1 cellular context compared by ENCODE assay signal in the genomic region with DNA sequence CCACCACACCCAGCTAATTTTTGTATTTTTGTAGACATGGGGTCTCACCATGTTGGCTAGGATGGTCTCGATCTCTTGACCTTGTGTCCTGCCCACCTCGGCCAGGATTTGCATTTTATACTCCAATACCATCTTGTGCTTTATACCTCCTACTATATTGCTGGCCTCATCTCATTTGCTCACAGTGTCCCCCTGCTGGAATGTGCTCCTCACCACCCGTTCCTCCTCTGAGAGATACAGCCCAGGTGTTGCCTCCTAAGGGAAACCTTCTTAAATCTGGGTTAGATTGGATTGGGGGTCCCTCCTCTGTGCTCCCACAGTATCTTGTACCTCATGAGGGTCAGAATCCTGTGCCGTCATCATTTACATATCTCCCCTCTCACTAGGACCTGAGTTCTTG.
TF ChIP-seq lines count a peak whose summit lies in the region.

No MANE protein-coding gene starts in this region.

TF ChIP-seq in WTC11, 78 proteins besides CTCF, POLR2A, EP300 and RAD21 (continued from another document):
- TF ChIP-seq ZNF425 (CRISPR knock-in tag; conservative IDR thresholded peaks at IDR 0.05) (no peak), AR (CRISPR knock-in tag; IDR thresholded peaks at IDR 0.05) (no peak), AFF4 (CRISPR knock-in tag; IDR thresholded peaks at IDR 0.05; ENCODE audit: borderline replicate concordance) (no peak), RORB (CRISPR knock-in tag; IDR thresholded peaks at IDR 0.05) (no peak), IRF2 (CRISPR knock-in tag; IDR thresholded peaks at IDR 0.05; ENCODE audit: borderline replicate concordance, low read depth) (no peak), KAT7 (CRISPR knock-in tag; IDR thresholded peaks at IDR 0.05; ENCODE audit: borderline replicate concordance) (no peak), MYBL2 (CRISPR knock-in tag; IDR thresholded peaks at IDR 0.05) (no peak), ZNF512 (CRISPR knock-in tag; IDR thresholded peaks at IDR 0.05; ENCODE audit: borderline replicate concordance) (no peak), ZNF423 (CRISPR knock-in tag; IDR thresholded peaks at IDR 0.05) (no peak), CBFB (CRISPR knock-in tag; IDR thresholded peaks at IDR 0.05; ENCODE audit: low read depth) (no peak), NR2C2 (CRISPR knock-in tag; IDR thresholded peaks at IDR 0.05) (no peak)
- TF ChIP-seq, protein P1, sequence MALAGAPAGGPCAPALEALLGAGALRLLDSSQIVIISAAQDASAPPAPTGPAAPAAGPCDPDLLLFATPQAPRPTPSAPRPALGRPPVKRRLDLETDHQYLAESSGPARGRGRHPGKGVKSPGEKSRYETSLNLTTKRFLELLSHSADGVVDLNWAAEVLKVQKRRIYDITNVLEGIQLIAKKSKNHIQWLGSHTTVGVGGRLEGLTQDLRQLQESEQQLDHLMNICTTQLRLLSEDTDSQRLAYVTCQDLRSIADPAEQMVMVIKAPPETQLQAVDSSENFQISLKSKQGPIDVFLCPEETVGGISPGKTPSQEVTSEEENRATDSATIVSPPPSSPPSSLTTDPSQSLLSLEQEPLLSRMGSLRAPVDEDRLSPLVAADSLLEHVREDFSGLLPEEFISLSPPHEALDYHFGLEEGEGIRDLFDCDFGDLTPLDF (CRISPR knock-in tag; IDR thresholded peaks at IDR 0.05) = no peak
- TF ChIP-seq, protein P2, sequence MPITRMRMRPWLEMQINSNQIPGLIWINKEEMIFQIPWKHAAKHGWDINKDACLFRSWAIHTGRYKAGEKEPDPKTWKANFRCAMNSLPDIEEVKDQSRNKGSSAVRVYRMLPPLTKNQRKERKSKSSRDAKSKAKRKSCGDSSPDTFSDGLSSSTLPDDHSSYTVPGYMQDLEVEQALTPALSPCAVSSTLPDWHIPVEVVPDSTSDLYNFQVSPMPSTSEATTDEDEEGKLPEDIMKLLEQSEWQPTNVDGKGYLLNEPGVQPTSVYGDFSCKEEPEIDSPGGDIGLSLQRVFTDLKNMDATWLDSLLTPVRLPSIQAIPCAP (CRISPR knock-in tag; IDR thresholded peaks at IDR 0.05) = no peak
- TF ChIP-seq, protein P3, sequence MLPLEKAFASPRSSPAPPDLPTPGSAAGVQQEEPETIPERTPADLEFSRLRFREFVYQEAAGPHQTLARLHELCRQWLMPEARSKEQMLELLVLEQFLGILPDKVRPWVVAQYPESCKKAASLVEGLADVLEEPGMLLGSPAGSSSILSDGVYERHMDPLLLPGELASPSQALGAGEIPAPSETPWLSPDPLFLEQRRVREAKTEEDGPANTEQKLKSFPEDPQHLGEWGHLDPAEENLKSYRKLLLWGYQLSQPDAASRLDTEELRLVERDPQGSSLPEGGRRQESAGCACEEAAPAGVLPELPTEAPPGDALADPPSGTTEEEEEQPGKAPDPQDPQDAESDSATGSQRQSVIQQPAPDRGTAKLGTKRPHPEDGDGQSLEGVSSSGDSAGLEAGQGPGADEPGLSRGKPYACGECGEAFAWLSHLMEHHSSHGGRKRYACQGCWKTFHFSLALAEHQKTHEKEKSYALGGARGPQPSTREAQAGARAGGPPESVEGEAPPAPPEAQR (CRISPR knock-in tag; IDR thresholded peaks at IDR 0.05) = no peak
TF ChIP-seq in WTC11: peak in this region for 0.
